Comparison of ENCODE assay signal across 8 cellular contexts in genomic region chr11:17528181-17528691, GRCh38. TPM values are rescaled to one million over a fixed set of nuclear protein-coding genes. Genes with fewer than 3 reads are reported as not detected.
DNase-seq lines count a peak whose midpoint lies in the region; ATAC-seq and TF ChIP-seq lines count a peak whose summit lies in the region.

No MANE protein-coding gene starts in this region.

- ATAC-seq in GM19043 (IDR thresholded peaks at IDR 0.05; ENCODE audit: low read depth, unreplicated experiment), result peak; percentile 66
- ATAC-seq in activated naive CD8-positive, alpha-beta T cell treated with anti-CD3 and anti-CD28 coated beads, Interleukin-2, amount 10 ng/mL, durations not matched to agents 7 days and 5 days (ENCODE audit: low read depth), result peak; percentile 87
- ATAC-seq in heart right ventricle, result peak in 7 of 8 donors; percentile 66 to 85 (median 77)
- ATAC-seq in HG02588 (IDR thresholded peaks at IDR 0.05; ENCODE audit: unreplicated experiment), result no peak

- H3K27ac ChIP-seq in heart right ventricle, result no peak overlapping the region

- no peaks in the 10 kb centered on the region for H3K9me3 ChIP-seq in heart right ventricle

- H3K4me3 ChIP-seq in AG09309 (ENCODE audit: control insufficient read depth, low read depth, low read length) (no peak overlapping the region), heart right ventricle (no peak overlapping the region)

- H3K9me3 Mint-ChIP-seq in activated naive CD8-positive, alpha-beta T cell treated with anti-CD3 and anti-CD28 coated beads, Interleukin-2, amount 10 ng/mL, durations not matched to agents 7 days and 5 days, result no peaks in the 10 kb centered on the region

- H3K27me3 Mint-ChIP-seq in activated naive CD8-positive, alpha-beta T cell treated with anti-CD3 and anti-CD28 coated beads, Interleukin-2, amount 10 ng/mL, durations not matched to agents 7 days and 5 days, result peaks cover 11% of the 10 kb centered on the region

- no peaks in the 10 kb centered on the region for H3K36me3 ChIP-seq in heart right ventricle

- H3K4me3 Mint-ChIP-seq in activated naive CD8-positive, alpha-beta T cell treated with anti-CD3 and anti-CD28 coated beads, Interleukin-2, amount 10 ng/mL, durations not matched to agents 7 days and 5 days, result no peak overlapping the region

- H3K4me1 Mint-ChIP-seq in activated naive CD8-positive, alpha-beta T cell treated with anti-CD3 and anti-CD28 coated beads, Interleukin-2, amount 10 ng/mL, durations not matched to agents 7 days and 5 days, result no peaks in the 10 kb centered on the region

- H3K27me3 ChIP-seq in heart right ventricle, result peaks cover 0 to 9% (median 0%) of the 10 kb centered on the region in 7 donors

- TF ChIP-seq CTCF in AG09309 (IDR thresholded peaks at IDR 0.05; ENCODE audit: control insufficient read depth, insufficient read depth, low read depth, low read length, missing control alignments), result peak; percentile 81
- TF ChIP-seq CTCF in heart right ventricle (IDR thresholded peaks at IDR 0.05), result peak; percentile 30 to 78 (median 72)

- WGBS in heart right ventricle, 2 donors, result 54 to 70% methylated on average over 9 of the region's 9 CpGs

- no peaks in the 10 kb centered on the region for H3K36me3 Mint-ChIP-seq in activated naive CD8-positive, alpha-beta T cell treated with anti-CD3 and anti-CD28 coated beads, Interleukin-2, amount 10 ng/mL, durations not matched to agents 7 days and 5 days

- DNase-seq in AG09309 (ENCODE audit: low read depth) (no peak), HUDEP-2 (lab: John Stamatoyannopoulos, UW; ENCODE audit: unreplicated experiment in 76 of 76) (peak in 48 of 76 experiments; percentile 1 to 71 (median 30)), RPMI7951 (ENCODE audit: low read depth) (peak; percentile 17), heart right ventricle (peak; percentile 47 to 49), retina (peak; percentile 79)
- DNase-seq in activated naive CD8-positive, alpha-beta T cell treated with anti-CD3 and anti-CD28 coated beads, Interleukin-2, amount 10 ng/mL, durations not matched to agents 7 days and 5 days, result peak; percentile 60

- H3K4me1 ChIP-seq in heart right ventricle, result peaks cover 0 to 20% (median 0%) of the 10 kb centered on the region in 9 donors

- no peak overlapping the region for H3K27ac Mint-ChIP-seq in activated naive CD8-positive, alpha-beta T cell treated with anti-CD3 and anti-CD28 coated beads, Interleukin-2, amount 10 ng/mL, durations not matched to agents 7 days and 5 days

- intact Hi-C loops in heart right ventricle (cut with DNase I), result loop anchor here in 1 of 10 donors (2.0 kb wide), 1 partner anchor 143 kb away; no protein-coding TSS in a partner anchor

- POLR2A ChIA-PET in activated naive CD8-positive, alpha-beta T cell treated with anti-CD3 and anti-CD28 coated beads, Interleukin-2, amount 10 ng/mL, durations not matched to agents 7 days and 5 days (lab: Charles Lee), result interaction anchor here (1.3 kb wide), 1 partner anchor 144 kb away, joined by 6 read pairs; no protein-coding TSS in a partner anchor

RNA-seq across cellular contexts. Expression of gene USH1C, which starts 16.0 kb away (rescaled TPM):
- total RNA-seq in RPMI7951 (2014; rRNA removed; shearing (Covaris generic)), result not detected in 2 replicates
- not detected for total RNA-seq in activated naive CD8-positive, alpha-beta T cell treated with anti-CD3 and anti-CD28 coated beads, Interleukin-2, amount 10 ng/mL, durations not matched to agents 7 days and 5 days
- total RNA-seq in heart right ventricle, result 1 to 10 TPM in 1 of 10 donors, under 1 TPM in 1, not detected in 8; 0.97 to 1.9 TPM
- under 1 TPM in 1 of 2 donors, not detected in 1; 0.22 TPM for polyA plus RNA-seq in heart right ventricle

RNA-seq across cellular contexts. Expression of gene OTOG, which starts 18.8 kb away (rescaled TPM):
- total RNA-seq in RPMI7951 (2014; rRNA removed; shearing (Covaris generic)), result not detected in 2 replicates
- total RNA-seq in activated naive CD8-positive, alpha-beta T cell treated with anti-CD3 and anti-CD28 coated beads, Interleukin-2, amount 10 ng/mL, durations not matched to agents 7 days and 5 days, result not detected
- total RNA-seq in heart right ventricle, result not detected
- polyA plus RNA-seq in heart right ventricle, result not detected

RNA-seq across cellular contexts. Expression of gene ABCC8, which starts 51.6 kb away (rescaled TPM):
- total RNA-seq in RPMI7951 (2014; rRNA removed; shearing (Covaris generic)), result not detected in 2 replicates
- not detected for total RNA-seq in activated naive CD8-positive, alpha-beta T cell treated with anti-CD3 and anti-CD28 coated beads, Interleukin-2, amount 10 ng/mL, durations not matched to agents 7 days and 5 days
- total RNA-seq in heart right ventricle, result 1 to 10 TPM in 9 of 10 donors, under 1 TPM in 1; 0.47 to 7.5 (median 4.9) TPM
- polyA plus RNA-seq in heart right ventricle, result 1 to 10 TPM; 1.3 to 8.6 TPM
